In the genomic region with DNA sequence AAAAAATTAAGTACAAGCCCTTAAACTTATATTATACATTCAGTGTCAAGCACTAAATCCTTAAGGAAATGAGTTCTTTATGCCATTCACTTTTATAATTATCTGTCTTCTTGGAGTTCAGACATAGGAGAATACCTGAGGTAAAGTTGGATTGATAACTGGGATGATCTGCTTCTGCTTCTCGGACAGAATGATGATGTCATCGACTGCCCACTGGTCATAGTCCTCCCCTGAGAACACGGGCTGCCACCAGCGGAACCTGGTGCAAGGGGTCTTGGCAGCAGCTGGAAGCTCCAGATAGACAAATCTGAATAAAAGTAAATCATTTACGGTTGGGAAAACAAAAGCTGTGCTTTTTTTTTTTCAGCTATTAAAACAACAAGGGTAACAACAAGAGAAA, we compare ENCODE assay signal across 2 cellular contexts.
TF ChIP-seq lines count a peak whose summit lies in the region.

No MANE protein-coding gene starts in this region.

TF ChIP-seq in IMR-90, 13 proteins besides CTCF, POLR2A, EP300 and RAD21:
- TF ChIP-seq, protein P1, sequence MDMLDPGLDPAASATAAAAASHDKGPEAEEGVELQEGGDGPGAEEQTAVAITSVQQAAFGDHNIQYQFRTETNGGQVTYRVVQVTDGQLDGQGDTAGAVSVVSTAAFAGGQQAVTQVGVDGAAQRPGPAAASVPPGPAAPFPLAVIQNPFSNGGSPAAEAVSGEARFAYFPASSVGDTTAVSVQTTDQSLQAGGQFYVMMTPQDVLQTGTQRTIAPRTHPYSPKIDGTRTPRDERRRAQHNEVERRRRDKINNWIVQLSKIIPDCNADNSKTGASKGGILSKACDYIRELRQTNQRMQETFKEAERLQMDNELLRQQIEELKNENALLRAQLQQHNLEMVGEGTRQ (IDR thresholded peaks at IDR 0.05; ENCODE audit: low read depth, low read length): no peak
- TF ChIP-seq, protein P2, sequence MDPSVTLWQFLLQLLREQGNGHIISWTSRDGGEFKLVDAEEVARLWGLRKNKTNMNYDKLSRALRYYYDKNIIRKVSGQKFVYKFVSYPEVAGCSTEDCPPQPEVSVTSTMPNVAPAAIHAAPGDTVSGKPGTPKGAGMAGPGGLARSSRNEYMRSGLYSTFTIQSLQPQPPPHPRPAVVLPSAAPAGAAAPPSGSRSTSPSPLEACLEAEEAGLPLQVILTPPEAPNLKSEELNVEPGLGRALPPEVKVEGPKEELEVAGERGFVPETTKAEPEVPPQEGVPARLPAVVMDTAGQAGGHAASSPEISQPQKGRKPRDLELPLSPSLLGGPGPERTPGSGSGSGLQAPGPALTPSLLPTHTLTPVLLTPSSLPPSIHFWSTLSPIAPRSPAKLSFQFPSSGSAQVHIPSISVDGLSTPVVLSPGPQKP (IDR thresholded peaks at IDR 0.05; ENCODE audit: borderline replicate concordance, low read depth, low read length): no peak
- TF ChIP-seq MXI1 (IDR thresholded peaks at IDR 0.05; ENCODE audit: borderline replicate concordance, low read depth, low read length) (no peak), RFX5 (IDR thresholded peaks at IDR 0.05; ENCODE audit: low read depth, low read length) (no peak), MAFK (IDR thresholded peaks at IDR 0.05; ENCODE audit: low read depth, low read length) (no peak), SMC3 (IDR thresholded peaks at IDR 0.05; ENCODE audit: low read depth, low read length) (no peak), CHD1 (IDR thresholded peaks at IDR 0.05; ENCODE audit: low read depth, low read length) (no peak), CEBPB (IDR thresholded peaks at IDR 0.05; ENCODE audit: low read depth, low read length) (no peak), FOS (IDR thresholded peaks at IDR 0.05; ENCODE audit: low read depth, low read length) (no peak), BHLHE40 (IDR thresholded peaks at IDR 0.05; ENCODE audit: low read depth, low read length) (no peak), NFE2L2 (IDR thresholded peaks at IDR 0.05; ENCODE audit: low read depth, low read length) (no peak), MAZ (IDR thresholded peaks at IDR 0.05; ENCODE audit: borderline replicate concordance, low read depth, low read length) (no peak), RCOR1 (IDR thresholded peaks at IDR 0.05; ENCODE audit: insufficient replicate concordance, low read length) (no peak)

TF ChIP-seq in GM12878, 131 proteins besides CTCF, POLR2A, EP300 and RAD21:
- TF ChIP-seq, protein P3, sequence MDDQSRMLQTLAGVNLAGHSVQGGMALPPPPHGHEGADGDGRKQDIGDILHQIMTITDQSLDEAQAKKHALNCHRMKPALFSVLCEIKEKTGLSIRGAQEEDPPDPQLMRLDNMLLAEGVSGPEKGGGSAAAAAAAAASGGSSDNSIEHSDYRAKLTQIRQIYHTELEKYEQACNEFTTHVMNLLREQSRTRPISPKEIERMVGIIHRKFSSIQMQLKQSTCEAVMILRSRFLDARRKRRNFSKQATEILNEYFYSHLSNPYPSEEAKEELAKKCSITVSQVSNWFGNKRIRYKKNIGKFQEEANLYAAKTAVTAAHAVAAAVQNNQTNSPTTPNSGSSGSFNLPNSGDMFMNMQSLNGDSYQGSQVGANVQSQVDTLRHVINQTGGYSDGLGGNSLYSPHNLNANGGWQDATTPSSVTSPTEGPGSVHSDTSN (IDR thresholded peaks at IDR 0.05; ENCODE audit: insufficient replicate concordance, low read depth, low read length): no peak
- TF ChIP-seq STAT3 (IDR thresholded peaks at IDR 0.05; ENCODE audit: low read depth, low read length) (no peak), SIN3A (IDR thresholded peaks at IDR 0.05; ENCODE audit: low read depth, low read length) (no peak), JUNB (IDR thresholded peaks at IDR 0.05) (no peak), TCF7 (IDR thresholded peaks at IDR 0.05; ENCODE audit: borderline replicate concordance) (no peak), NR2C1 (IDR thresholded peaks at IDR 0.05) (no peak), MXI1 (IDR thresholded peaks at IDR 0.05; ENCODE audit: low read depth, low read length) (no peak), ATF7 (IDR thresholded peaks at IDR 0.05; ENCODE audit: low read depth) (0 out of 2 replicates have a peak, but pooled peaks have one; percentile 25)
- TF ChIP-seq, protein P4, sequence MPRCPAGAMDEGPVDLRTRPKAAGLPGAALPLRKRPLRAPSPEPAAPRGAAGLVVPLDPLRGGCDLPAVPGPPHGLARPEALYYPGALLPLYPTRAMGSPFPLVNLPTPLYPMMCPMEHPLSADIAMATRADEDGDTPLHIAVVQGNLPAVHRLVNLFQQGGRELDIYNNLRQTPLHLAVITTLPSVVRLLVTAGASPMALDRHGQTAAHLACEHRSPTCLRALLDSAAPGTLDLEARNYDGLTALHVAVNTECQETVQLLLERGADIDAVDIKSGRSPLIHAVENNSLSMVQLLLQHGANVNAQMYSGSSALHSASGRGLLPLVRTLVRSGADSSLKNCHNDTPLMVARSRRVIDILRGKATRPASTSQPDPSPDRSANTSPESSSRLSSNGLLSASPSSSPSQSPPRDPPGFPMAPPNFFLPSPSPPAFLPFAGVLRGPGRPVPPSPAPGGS (IDR thresholded peaks at IDR 0.05; ENCODE audit: borderline replicate concordance, insufficient read depth, low read depth, low read length, poor library complexity, severe bottlenecking): no peak
